Comparison of ENCODE assay signal across 8 cellular contexts in genomic region chr1:162696286-162696862, GRCh38.
A peak's percentile ranks its signal among the peaks of the same experiment; 100 is the strongest.
DNase-seq lines count a peak whose midpoint lies in the region; ATAC-seq and TF ChIP-seq lines count a peak whose summit lies in the region.

No MANE protein-coding gene starts in this region.

- H3K4me1 ChIP-seq in adrenal gland (replicated peaks in 1 of 2) (peaks cover 49 to 64% of the 10 kb centered on the region in 2 donors), right atrium auricular region (peaks cover 0 to 50% of the 10 kb centered on the region in 2 donors)

- intact Hi-C loops in adrenal gland (cut with DNase I): no loop called here

- H3K27me3 ChIP-seq in adrenal gland: no peaks in the 10 kb centered on the region
- no peaks in the 10 kb centered on the region for H3K27me3 ChIP-seq in right atrium auricular region

- peak in 1 of 2 donors; percentile 60 for TF ChIP-seq POLR2A in adrenal gland (IDR thresholded peaks at IDR 0.05)

- H3K4me3 ChIP-seq in adrenal gland (peak overlapping the region in 1 of 4 donors; percentile 10), right atrium auricular region (no peak overlapping the region)

- H3K9me3 ChIP-seq in adrenal gland (replicated peaks in 1 of 3): no peaks in the 10 kb centered on the region
- H3K9me3 ChIP-seq in right atrium auricular region: no peaks in the 10 kb centered on the region

- H3K36me3 ChIP-seq in adrenal gland (replicated peaks in 1 of 2) (no peaks in the 10 kb centered on the region), right atrium auricular region (no peaks in the 10 kb centered on the region)

- WGBS in adrenal gland, 4 donors: 39 to 49% (median 40%) methylated on average over 5 of the region's 5 CpGs

- no peak for ATAC-seq in GM18873 (IDR thresholded peaks at IDR 0.05; ENCODE audit: low FRiP score, unreplicated experiment)
- ATAC-seq in GM19324 (IDR thresholded peaks at IDR 0.05; ENCODE audit: low FRiP score, unreplicated experiment): no peak

- DNase-seq in AG09319 (ENCODE audit: extremely low read depth, low read depth) (peak; percentile 91), NCI-H1694 (lab: John Stamatoyannopoulos, UW) (peak; percentile 82), adrenal gland (peak; percentile 57 to 87 (median 78)), right atrium auricular region (ENCODE audit: low spot score) (peak; percentile 82), renal cortical epithelial cell (ENCODE audit: low read depth) (peak; percentile 73), cortex of kidney (lab: John Stamatoyannopoulos, UW) (no peak)

- TF ChIP-seq CTCF in AG09319 (IDR thresholded peaks at IDR 0.05; ENCODE audit: low read depth, low read length) (no peak), adrenal gland (IDR thresholded peaks at IDR 0.05) (no peak), right atrium auricular region (IDR thresholded peaks at IDR 0.05) (no peak)

- H3K27ac ChIP-seq in adrenal gland (peak overlapping the region; percentile 16 to 83 (median 77)), right atrium auricular region (peak overlapping the region; percentile 79 to 89)
